Comparison of ENCODE assay signal across 17 cellular contexts in the genomic region with DNA sequence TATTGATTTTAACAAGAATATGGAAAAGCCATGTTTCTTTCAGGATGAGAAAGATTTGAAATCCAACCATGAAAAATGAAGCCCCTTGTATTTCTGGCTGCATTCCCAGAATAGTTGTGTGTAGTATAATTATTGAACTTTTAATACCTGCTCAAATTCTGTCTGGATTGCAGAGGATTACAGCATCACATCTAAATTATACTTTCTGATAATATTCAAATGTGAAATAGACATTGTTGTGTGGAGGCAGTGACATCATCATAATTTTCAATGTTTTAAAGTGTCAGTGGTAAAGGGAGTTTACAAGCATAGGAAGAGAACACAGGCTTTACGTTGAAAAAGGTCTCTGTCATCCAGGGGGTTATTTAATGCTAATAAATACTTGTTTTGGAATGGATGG.
"Had no signal": no experiment of that assay in that cellular context is flagged by ENCODE, and none has a peak within 500 bp of the region (broad histone marks: within the 10 kb centered on the region; RNA-seq: fewer than 3 reads in every experiment).

No MANE protein-coding gene starts in this region.

- H3K27ac ChIP-seq: HL-60, SJSA1 had no signal

- H3K36me3 ChIP-seq: SJSA1 had no signal

- H3K9ac ChIP-seq: SK-N-SH had no signal

- DNase-seq: MV-4-11, NCI-H1092, NCI-H1436 treated with DMSO at 0.1 percent for 48 hours, NCI-H187 treated with DMSO at 0.1 percent for 48 hours, NCI-H2029 treated with DMSO at 0.1 percent for 48 hours, NCI-H2171, NCI-H226, NCI-H510A, Right ventricle myocardium superior, RPMI8226, SIG-M5, T-cell had no signal

- FAIRE-seq: HTR-8/SVneo, RCC 7860 had no signal

- H3K27me3 ChIP-seq: SJSA1 had no signal

- H3K4me3 ChIP-seq: SJSA1 had no signal

- H3K9me3 ChIP-seq: SJSA1, SK-N-SH had no signal

- H3K4me1 ChIP-seq: SJSA1 had no signal
